In the genomic region with DNA sequence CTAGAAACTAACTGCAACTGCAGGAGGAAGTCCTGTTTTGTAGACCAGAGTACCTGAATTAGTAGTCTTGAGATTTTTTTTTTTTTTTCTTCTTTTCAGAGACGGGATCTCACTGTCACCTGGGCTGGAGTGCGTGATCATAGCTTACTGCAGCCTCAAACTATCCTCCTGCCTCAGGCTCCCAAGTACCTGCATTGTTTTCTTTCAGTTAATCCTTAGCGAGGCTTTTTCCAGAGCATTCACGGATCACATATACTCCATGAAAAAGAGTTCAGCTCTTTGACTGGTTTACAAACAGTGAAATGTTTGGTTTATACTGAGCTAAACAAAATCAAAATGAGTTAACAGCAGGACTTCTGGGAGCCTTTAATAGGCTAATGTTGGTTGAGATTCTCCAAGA, we compare ENCODE assay signal across 22 cellular contexts.
"Had no signal": no experiment of that assay in that cellular context is flagged by ENCODE, and none has a peak within 500 bp of the region (broad histone marks: within the 10 kb centered on the region; RNA-seq: fewer than 3 reads in every experiment).

No MANE protein-coding gene starts in this region.

- H3K27ac Mint-ChIP-seq: activated naive CD8-positive, alpha-beta T cell treated with anti-CD3 and anti-CD28 coated beads for 36 hours; stimulated activated naive CD8-positive, alpha-beta T cell treated with anti-CD3 and anti-CD28 coated beads, Interleukin-15, amount 100 ng/mL, for 72 hours had no signal

- FAIRE-seq: colon, kidney had no signal

- H3K27me3 Mint-ChIP-seq: activated naive CD8-positive, alpha-beta T cell treated with anti-CD3 and anti-CD28 coated beads for 36 hours; stimulated activated naive CD8-positive, alpha-beta T cell treated with anti-CD3 and anti-CD28 coated beads, Interleukin-15, amount 100 ng/mL, for 72 hours had no signal

- H3K4me1 Mint-ChIP-seq: activated naive CD8-positive, alpha-beta T cell treated with anti-CD3 and anti-CD28 coated beads for 36 hours; stimulated activated naive CD8-positive, alpha-beta T cell treated with anti-CD3 and anti-CD28 coated beads, Interleukin-15, amount 100 ng/mL, for 72 hours had no signal

- DNase-seq: activated CD4-positive, alpha-beta T cell treated with anti-CD3 and anti-CD28 coated beads, Interleukin-2, amount 50 U/mL, for 48 hours; activated naive CD8-positive, alpha-beta T cell treated with anti-CD3 and anti-CD28 coated beads for 36 hours; activated T-cell treated with anti-CD3 and anti-CD28 coated beads for 4 hours; amygdala; body of pancreas; central memory CD4-positive, alpha-beta T cell; dorsolateral prefrontal cortex; foreskin keratinocyte; glutamatergic neuron; hippocampal formation; kidney; left lung; mammary epithelial cell; naive B cell; ovary; psoas muscle; right cardiac atrium; stimulated activated naive CD8-positive, alpha-beta T cell treated with anti-CD3 and anti-CD28 coated beads, Interleukin-15, amount 100 ng/mL, for 72 hours; trophoblast cell; WERI-Rb-1 had no signal

- H3K4me3 Mint-ChIP-seq: activated naive CD8-positive, alpha-beta T cell treated with anti-CD3 and anti-CD28 coated beads for 36 hours; naive B cell; stimulated activated naive CD8-positive, alpha-beta T cell treated with anti-CD3 and anti-CD28 coated beads, Interleukin-15, amount 100 ng/mL, for 72 hours had no signal

- H3K27ac ChIP-seq: body of pancreas, dorsolateral prefrontal cortex, foreskin keratinocyte, left lung, ovary, psoas muscle, suprapubic skin, WERI-Rb-1 had no signal

- H3K9me3 ChIP-seq: body of pancreas, left lung, ovary, psoas muscle, suprapubic skin had no signal

- ATAC-seq: body of pancreas; foreskin keratinocyte; left lung; psoas muscle; right cardiac atrium; stimulated activated naive CD8-positive, alpha-beta T cell treated with anti-CD3 and anti-CD28 coated beads, Interleukin-15, amount 100 ng/mL, for 72 hours had no signal

- H3K27me3 ChIP-seq: body of pancreas, foreskin keratinocyte, ovary, suprapubic skin had no signal

- H3K9me3 Mint-ChIP-seq: activated naive CD8-positive, alpha-beta T cell treated with anti-CD3 and anti-CD28 coated beads for 36 hours; naive B cell; stimulated activated naive CD8-positive, alpha-beta T cell treated with anti-CD3 and anti-CD28 coated beads, Interleukin-15, amount 100 ng/mL, for 72 hours had no signal

- H3K36me3 ChIP-seq: left lung, ovary, suprapubic skin, WERI-Rb-1 had no signal

- H3K4me1 ChIP-seq: foreskin keratinocyte, left lung, psoas muscle, suprapubic skin had no signal

- H3K4me3 ChIP-seq: body of pancreas, dorsolateral prefrontal cortex, left lung, ovary, psoas muscle, suprapubic skin had no signal
